Comparison of ENCODE assay signal across 1 cellular context in genomic region chr12:122452701-122453285, GRCh38.
A peak's percentile ranks its signal among the peaks of the same experiment; 100 is the strongest.
TF ChIP-seq lines count a peak whose summit lies in the region.

No MANE protein-coding gene starts in this region.

TF ChIP-seq in HepG2, 621 proteins besides CTCF, POLR2A, EP300 and RAD21:
- TF ChIP-seq, protein P1, sequence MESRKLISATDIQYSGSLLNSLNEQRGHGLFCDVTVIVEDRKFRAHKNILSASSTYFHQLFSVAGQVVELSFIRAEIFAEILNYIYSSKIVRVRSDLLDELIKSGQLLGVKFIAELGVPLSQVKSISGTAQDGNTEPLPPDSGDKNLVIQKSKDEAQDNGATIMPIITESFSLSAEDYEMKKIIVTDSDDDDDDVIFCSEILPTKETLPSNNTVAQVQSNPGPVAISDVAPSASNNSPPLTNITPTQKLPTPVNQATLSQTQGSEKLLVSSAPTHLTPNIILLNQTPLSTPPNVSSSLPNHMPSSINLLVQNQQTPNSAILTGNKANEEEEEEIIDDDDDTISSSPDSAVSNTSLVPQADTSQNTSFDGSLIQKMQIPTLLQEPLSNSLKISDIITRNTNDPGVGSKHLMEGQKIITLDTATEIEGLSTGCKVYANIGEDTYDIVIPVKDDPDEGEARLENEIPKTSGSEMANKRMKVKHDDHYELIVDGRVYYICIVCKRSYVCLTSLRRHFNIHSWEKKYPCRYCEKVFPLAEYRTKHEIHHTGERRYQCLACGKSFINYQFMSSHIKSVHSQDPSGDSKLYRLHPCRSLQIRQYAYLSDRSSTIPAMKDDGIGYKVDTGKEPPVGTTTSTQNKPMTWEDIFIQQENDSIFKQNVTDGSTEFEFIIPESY (CRISPR knock-in tag; IDR thresholded peaks at IDR 0.05), result 0 out of 2 replicates have a peak, but pooled peaks have one; percentile 27
- TF ChIP-seq CCDC6 (CRISPR knock-in tag; IDR thresholded peaks at IDR 0.05) (no peak), HDAC6 (IDR thresholded peaks at IDR 0.05; ENCODE audit: low read depth, low read length) (no peak), ZNF720 (CRISPR knock-in tag; IDR thresholded peaks at IDR 0.05) (no peak)
